Comparison of ENCODE assay signal across 11 cellular contexts in the genomic region with DNA sequence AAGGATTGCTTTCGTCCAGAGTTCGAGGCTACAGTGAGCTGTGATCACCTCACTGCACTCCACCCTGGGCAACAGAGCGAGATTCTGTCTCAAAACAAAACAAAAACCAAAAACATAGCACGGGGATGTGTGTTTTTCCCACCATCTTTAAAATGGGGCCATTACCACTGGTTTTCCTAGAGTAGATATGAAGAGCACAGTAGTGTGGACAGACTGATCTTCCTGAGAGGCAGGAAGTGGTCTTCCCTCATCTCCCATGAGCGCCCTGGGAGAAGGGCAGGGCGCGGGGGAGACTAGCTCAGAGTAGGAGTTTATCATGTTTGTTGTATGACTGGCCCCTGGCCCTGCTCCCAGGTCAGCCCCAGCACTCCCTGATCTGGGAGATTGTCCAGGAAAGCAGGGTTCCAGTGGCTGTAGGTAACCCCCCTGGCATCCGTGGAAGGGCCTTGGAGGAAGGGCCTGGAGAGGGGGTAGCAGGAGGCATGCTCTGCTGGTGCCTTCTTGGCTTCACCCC. TPM values are rescaled to one million over a fixed set of nuclear protein-coding genes. Genes with fewer than 3 reads are reported as not detected.
DNase-seq lines count a peak whose midpoint lies in the region; ATAC-seq, FAIRE-seq and TF ChIP-seq lines count a peak whose summit lies in the region.
"Had no signal": no experiment of that assay in that cellular context is flagged by ENCODE, and none has a peak within 500 bp of the region (broad histone marks: within the 10 kb centered on the region; RNA-seq: fewer than 3 reads in every experiment).

No MANE protein-coding gene starts in this region.

- H3K27me3 ChIP-seq in GM12878 (replicated peaks in 1 of 2; ENCODE audit: control insufficient read depth in 2 of 2, insufficient read depth in 2 of 2, low read length in 1 of 2): no peaks in the 10 kb centered on the region

- no peak for TF ChIP-seq POLR2A in GM12878 (IDR thresholded peaks at IDR 0.05; ENCODE audit: low read depth, low read length)

- RAD21 ChIA-PET in GM12878 (lab: Charles Lee; ENCODE audit: unreplicated experiment): interaction anchor here (1.3 to 4.6 kb wide), 10 partner anchors 28 to 97 kb away, joined by 3 to 22 read pairs (median 6); no protein-coding TSS in a partner anchor

- TF ChIP-seq RAD21 in GM12878 (IDR thresholded peaks at IDR 0.05; ENCODE audit: insufficient read depth, low read depth, low read length): no peak

- H3K27ac ChIP-seq in GM12878 (ENCODE audit: control insufficient read depth, insufficient read depth): peak overlapping the region; percentile 88
- H3K27ac ChIP-seq: epithelial cell of prostate had no signal

- H3K36me3 ChIP-seq in GM12878 (ENCODE audit: control insufficient read depth in 2 of 2, insufficient read depth in 2 of 2, low read length in 1 of 2): peaks cover 0 to 4% of the 10 kb centered on the region in 2 experiments; a peak in 3 of 4 replicates

- 0% methylated on average over 8 of the region's 8 CpGs for WGBS in GM12878 (ENCODE audit: insufficient coverage, insufficient replicate concordance, low lambda C conversion rate, missing lambda C conversion rate)

- peaks cover 63% of the 10 kb centered on the region for H3K4me1 ChIP-seq in GM12878 (ENCODE audit: control insufficient read depth, insufficient read depth, low read length)

- DNase-seq in ELR (ENCODE audit: low read depth): peak; percentile 58
- peak; percentile 84 for DNase-seq in M059J (ENCODE audit: low read depth)
- DNase-seq in GM12878 (ENCODE audit: low read depth, low spot score): peak; percentile 40
- peak; percentile 28 for DNase-seq in renal cortical epithelial cell (ENCODE audit: low read depth)
- DNase-seq in ACHN: no peak
- DNase-seq in globus pallidus (ENCODE audit: low spot score): no peak
- DNase-seq in left colon: no peak
- DNase-seq in stimulated activated CD4-positive, alpha-beta T cell treated with anti-CD3 and anti-CD28 coated beads, Interleukin-4, amount 100 ng/mL, for 4 hours: no peak
- DNase-seq: H9, RPMI8226 had no signal

- H3K4me3 ChIP-seq in GM12878: peak overlapping the region; percentile 81

- peak overlapping the region; percentile 93 for H3K4me2 ChIP-seq in GM12878 (ENCODE audit: control insufficient read depth, insufficient read depth)

- no TSS peak for BruUV-seq in GM12878 (replicated peaks; lab: Mats Ljungman, UMichigan)

- TF ChIP-seq CTCF in GM12878 (IDR thresholded peaks at IDR 0.05 in 2 of 3, conservative IDR thresholded peaks at IDR 0.05 in 1 of 3; ENCODE audit: control insufficient read depth in 2 of 3, extremely low read depth in 1 of 3, insufficient read depth in 1 of 3, low read depth in 3 of 3, low read length in 3 of 3): no peak

- H2AFZ ChIP-seq in GM12878 (ENCODE audit: control insufficient read depth, low read depth, low read length): peak overlapping the region; percentile 58

- in situ Hi-C loops in GM12878 (cut with MboI): no loop called here
- in situ Hi-C loops in ACHN (cut with HindIII; ENCODE audit: low pct_ligation_motif_present, low pct_unique_long_range_greater_than_20kb, low sequenced_read_pairs): no loop called here

- H3K9me3 ChIP-seq in GM12878 (replicated peaks; ENCODE audit: control insufficient read depth, insufficient read depth, low read length): no peaks in the 10 kb centered on the region

- POLR2A ChIA-PET in GM12878 (lab: Charles Lee): interaction anchor here (0.8 to 4.2 kb wide), 6 partner anchors 9 to 81 kb away, joined by 3 to 36 read pairs (median 4); partner anchors contain the start of gene CARD19

- FAIRE-seq in GM12878 (lab: Jason Lieb, UNC): no peak

- ATAC-seq in GM12878: peak; percentile 5
- no peak for ATAC-seq in left colon

- H3K79me2 ChIP-seq in GM12878 (ENCODE audit: control insufficient read depth, insufficient read depth, low read length): peaks cover 55% of the 10 kb centered on the region

- TF ChIP-seq EP300 in GM12878 (IDR thresholded peaks at IDR 0.05; ENCODE audit: borderline replicate concordance in 1 of 2, control insufficient read depth in 1 of 2, low read depth in 2 of 2, low read length in 2 of 2): no peak

- CTCF ChIA-PET in GM12878 (lab: Yijun Ruan, JAX): interaction anchor here (0.7 to 4.3 kb wide), 11 partner anchors 10 to 505 kb away, joined by 3 to 31 read pairs (median 4); partner anchors contain the start of genes CARD19 and NINJ1

- no peaks in the 10 kb centered on the region for H4K20me1 ChIP-seq in GM12878 (ENCODE audit: control insufficient read depth, insufficient read depth)

- intact Hi-C loops in GM12878 (cut with micrococcal nuclease; ENCODE audit: unreplicated experiment): no loop called here
- intact Hi-C loops in left colon (cut with DNase I, micrococcal nuclease): no loop called here

- SMC1A ChIA-PET in GM12878 (lab: Charles Lee; ENCODE audit: uncharacterized antibody, unreplicated experiment): interaction anchor here (0.9 to 3.2 kb wide), 12 partner anchors 10 to 106 kb away, joined by 3 to 15 read pairs (median 5); no protein-coding TSS in a partner anchor

- H3K9ac ChIP-seq in GM12878 (ENCODE audit: control insufficient read depth, insufficient read depth, low read length): peak overlapping the region; percentile 93

TF ChIP-seq in GM12878, 131 proteins besides CTCF, POLR2A, EP300 and RAD21 (continues in another document):
- TF ChIP-seq SRF (IDR thresholded peaks at IDR 0.05; ENCODE audit: low read depth in 2 of 2, low read length in 2 of 2): no peak
- peak; percentile 32 for TF ChIP-seq RELA (IDR thresholded peaks at IDR 0.05; ENCODE audit: borderline replicate concordance, partially characterized antibody)
- TF ChIP-seq GATAD2B (conservative IDR thresholded peaks at IDR 0.05; ENCODE audit: low read depth): no peak
- no peak for TF ChIP-seq SUPT20H (IDR thresholded peaks at IDR 0.05; ENCODE audit: borderline replicate concordance, control insufficient read depth, low read depth, low read length)
- TF ChIP-seq TCF7 (IDR thresholded peaks at IDR 0.05; ENCODE audit: borderline replicate concordance): no peak
- TF ChIP-seq, protein P1, sequence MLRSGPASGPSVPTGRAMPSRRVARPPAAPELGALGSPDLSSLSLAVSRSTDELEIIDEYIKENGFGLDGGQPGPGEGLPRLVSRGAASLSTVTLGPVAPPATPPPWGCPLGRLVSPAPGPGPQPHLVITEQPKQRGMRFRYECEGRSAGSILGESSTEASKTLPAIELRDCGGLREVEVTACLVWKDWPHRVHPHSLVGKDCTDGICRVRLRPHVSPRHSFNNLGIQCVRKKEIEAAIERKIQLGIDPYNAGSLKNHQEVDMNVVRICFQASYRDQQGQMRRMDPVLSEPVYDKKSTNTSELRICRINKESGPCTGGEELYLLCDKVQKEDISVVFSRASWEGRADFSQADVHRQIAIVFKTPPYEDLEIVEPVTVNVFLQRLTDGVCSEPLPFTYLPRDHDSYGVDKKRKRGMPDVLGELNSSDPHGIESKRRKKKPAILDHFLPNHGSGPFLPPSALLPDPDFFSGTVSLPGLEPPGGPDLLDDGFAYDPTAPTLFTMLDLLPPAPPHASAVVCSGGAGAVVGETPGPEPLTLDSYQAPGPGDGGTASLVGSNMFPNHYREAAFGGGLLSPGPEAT (IDR thresholded peaks at IDR 0.05; ENCODE audit: low read depth): 0 out of 2 replicates have a peak, but pooled peaks have one; percentile 36
- peak; percentile 59 for TF ChIP-seq JUNB (IDR thresholded peaks at IDR 0.05)
- 0 out of 2 replicates have a peak, but pooled peaks have one; percentile 37 for TF ChIP-seq NBN (IDR thresholded peaks at IDR 0.05)

RNA-seq across cellular contexts. Expression of gene SUSD3, which starts 2.3 kb away (rescaled TPM):
- 0.12 and 1.4 TPM in 2 replicates for total RNA-seq in M059J (2014; rRNA removed; shearing (Covaris generic))
- total RNA-seq in GM12878 (2013; cell fraction: nucleolus; rRNA removed): 27.9 and 29.6 TPM in 2 replicates
- total RNA-seq in GM12878 (2014; rRNA removed) (61.6 and 65.6 TPM in 2 replicates), GM12878 (2014; rRNA removed; fragmentation: Illumina TruSeq; extraction: Trizol) (26.9 and 29.8 TPM in 2 replicates), GM12878 (2021) (37.6 and 39.8 TPM in 2 replicates), renal cortical epithelial cell (5.1 and 6.9 TPM in 2 replicates), left colon (1 to 10 TPM in 1 of 2 donors, under 1 TPM in 1; 0.95 to 2.0 TPM)
- 15.3 TPM for polyA plus RNA-seq in GM12878 (2011; ENCODE audit: low read depth)
- polyA plus RNA-seq in GM12878 (2011; rRNA removed) (60.0 and 92.0 TPM in 2 replicates), GM12878 (2014; fragmentation: Illumina TruSeq; extraction: Trizol) (5.4 and 14.1 TPM in 2 replicates), GM12878 (2014; fragmentation: Nextera tagmentation; extraction: Ambion mirVana) (10 to 100 TPM in 1 of 2 experiments, 1 to 10 TPM in 1; 2.5 to 15.1 TPM), GM12878 (2014; rRNA removed) (72.4 and 79.6 TPM in 2 replicates), GM12878 (2016; fragmentation: Nextera tagmentation; extraction: Ambion mirVana) (10 to 100 TPM; 30.9 to 31.3 TPM)
- polyA plus RNA-seq in GM12878 (2011; cell fraction: cytosol; rRNA removed): 129 and 170 TPM in 2 replicates
- 83.1 and 109 TPM in 2 replicates for polyA plus RNA-seq in GM12878 (2011; cell fraction: nucleus; rRNA removed)
- polyA plus RNA-seq in GM12878 (2012): 25.7 and 33.6 TPM in 2 replicates
- 46.4 and 91.1 TPM in 2 replicates for polyA minus RNA-seq in GM12878 (2011; rRNA and poly(A)+ RNA removed)
- 31.3 and 42.8 TPM in 2 replicates for polyA minus RNA-seq in GM12878 (2011; cell fraction: cytosol; rRNA and poly(A)+ RNA removed)
- 11.1 and 14.0 TPM in 2 replicates for polyA minus RNA-seq in GM12878 (2011; cell fraction: nucleus; rRNA and poly(A)+ RNA removed)

RNA-seq across cellular contexts. Expression of gene CARD19, which starts 35.2 kb away (rescaled TPM):
- total RNA-seq in M059J (2014; rRNA removed; shearing (Covaris generic)): 85.7 and 88.4 TPM in 2 replicates
- 9.7 and 10.4 TPM in 2 replicates for total RNA-seq in GM12878 (2013; cell fraction: nucleolus; rRNA removed)
- total RNA-seq in GM12878 (2014; rRNA removed): 40.8 and 41.6 TPM in 2 replicates
- 12.0 and 13.3 TPM in 2 replicates for total RNA-seq in GM12878 (2014; rRNA removed; fragmentation: Illumina TruSeq; extraction: Trizol)
- 21.6 and 21.8 TPM in 2 replicates for total RNA-seq in GM12878 (2021)
- polyA plus RNA-seq in GM12878 (2011; ENCODE audit: low read depth): 4.0 TPM
- polyA plus RNA-seq in GM12878 (2011; rRNA removed): 8.6 and 18.3 TPM in 2 replicates
- polyA plus RNA-seq in GM12878 (2011; cell fraction: cytosol; rRNA removed): 34.4 and 49.8 TPM in 2 replicates
- polyA plus RNA-seq in GM12878 (2011; cell fraction: nucleus; rRNA removed): 47.7 and 53.9 TPM in 2 replicates
- 11.9 and 12.2 TPM in 2 replicates for polyA plus RNA-seq in GM12878 (2012)
- 0.49 and 6.3 TPM in 2 replicates for polyA plus RNA-seq in GM12878 (2014; fragmentation: Illumina TruSeq; extraction: Trizol)
- 1 to 10 TPM in 1 of 2 experiments, under 1 TPM in 1; 0.61 to 3.3 TPM for polyA plus RNA-seq in GM12878 (2014; fragmentation: Nextera tagmentation; extraction: Ambion mirVana)
- 38.8 and 44.1 TPM in 2 replicates for polyA plus RNA-seq in GM12878 (2014; rRNA removed)
- 10 to 100 TPM; 23.3 to 27.7 TPM for polyA plus RNA-seq in GM12878 (2016; fragmentation: Nextera tagmentation; extraction: Ambion mirVana)
- polyA minus RNA-seq in GM12878 (2011; rRNA and poly(A)+ RNA removed): 7.7 and 10.7 TPM in 2 replicates
- 6.0 and 6.9 TPM in 2 replicates for polyA minus RNA-seq in GM12878 (2011; cell fraction: cytosol; rRNA and poly(A)+ RNA removed)
- 6.8 and 12.7 TPM in 2 replicates for polyA minus RNA-seq in GM12878 (2011; cell fraction: nucleus; rRNA and poly(A)+ RNA removed)
- total RNA-seq in renal cortical epithelial cell: 38.0 and 71.7 TPM in 2 replicates
- total RNA-seq in left colon: 10 to 100 TPM; 41.5 to 62.2 TPM

Comparison
In these comparisons a context has a peak if more than half of its experiments do, and no peak if none do; other contexts are left out.
1. DNase-seq: peak in ELR (single experiment), M059J (single experiment), GM12878 (single experiment) and renal cortical epithelial cell (single experiment); none in ACHN (single experiment), globus pallidus (single experiment), left colon (0 of 2) and stimulated activated CD4-positive, alpha-beta T cell treated with anti-CD3 and anti-CD28 coated beads, Interleukin-4, amount 100 ng/mL, for 4 hours (0 of 2).